21 cellular contexts compared by ENCODE assay signal in genomic region chr5:152097128-152097527, GRCh38.
DNase-seq lines count a peak whose midpoint lies in the region; ATAC-seq and TF ChIP-seq lines count a peak whose summit lies in the region.
"Had no signal": no experiment of that assay in that cellular context is flagged by ENCODE, and none has a peak within 500 bp of the region (broad histone marks: within the 10 kb centered on the region; RNA-seq: fewer than 3 reads in every experiment).

No MANE protein-coding gene starts in this region.

- H3K27ac Mint-ChIP-seq in activated CD8-positive, alpha-beta T cell treated with anti-CD3 and anti-CD28 coated beads for 36 hours, result no peak overlapping the region
- H3K27ac Mint-ChIP-seq in activated CD8-positive, alpha-beta T cell treated with anti-CD3 and anti-CD28 coated beads, Interleukin-2, amount 10 ng/mL, durations not matched to agents 7 days and 5 days, result no peak overlapping the region
- H3K27ac Mint-ChIP-seq: T-helper 2 cell treated with Interferon-gamma antibody and Interleukin-4, amounts not matched to agents 5 μg/mL and 100 μg/mL, for 36 hours had no signal

- ATAC-seq in activated CD8-positive, alpha-beta T cell treated with anti-CD3 and anti-CD28 coated beads for 36 hours, result peak; percentile 10
- ATAC-seq in activated CD8-positive, alpha-beta T cell treated with anti-CD3 and anti-CD28 coated beads, Interleukin-2, amount 10 ng/mL, durations not matched to agents 7 days and 5 days, result no peak
- ATAC-seq in HG02852 (IDR thresholded peaks at IDR 0.05; ENCODE audit: unreplicated experiment), result peak; percentile 50
- ATAC-seq in stimulated activated naive CD8-positive, alpha-beta T cell treated with anti-CD3 and anti-CD28 coated beads, Interleukin-15, Interleukin-2, amounts not matched to agents 100 U/mL and 50 U/mL, for 24 hours, result peak; percentile 23
- ATAC-seq: A549, HepG2, PC-3 had no signal

- H3K9me2 ChIP-seq in MM.1S (replicated peaks; ENCODE audit: insufficient read depth, low read length), result no peaks in the 10 kb centered on the region

- no peaks in the 10 kb centered on the region for H3K27me3 ChIP-seq in MM.1S (replicated peaks; ENCODE audit: insufficient read depth, low read length)
- H3K27me3 ChIP-seq: brain microvascular endothelial cell, MG63 had no signal

- H3K27ac ChIP-seq in MM.1S (ENCODE audit: low read length), result no peak overlapping the region
- H3K27ac ChIP-seq: A549, brain microvascular endothelial cell, epithelial cell of prostate, SJSA1 had no signal

- H4K20me1 ChIP-seq in MM.1S (ENCODE audit: insufficient read depth, low read length), result no peaks in the 10 kb centered on the region

- no peak for TF ChIP-seq CTCF in activated CD8-positive, alpha-beta T cell treated with anti-CD3 and anti-CD28 coated beads for 36 hours (IDR thresholded peaks at IDR 0.05)
- TF ChIP-seq CTCF in MM.1S (IDR thresholded peaks at IDR 0.05; ENCODE audit: low read length), result no peak
- no peak for TF ChIP-seq CTCF in GM10248 (IDR thresholded peaks at IDR 0.05; ENCODE audit: control extremely low read depth, extremely low read depth, low read depth, missing control alignments)

- no peak for DNase-seq in activated CD8-positive, alpha-beta T cell treated with anti-CD3 and anti-CD28 coated beads for 36 hours
- no peak for DNase-seq in activated CD8-positive, alpha-beta T cell treated with anti-CD3 and anti-CD28 coated beads, Interleukin-2, amount 10 ng/mL, durations not matched to agents 7 days and 5 days
- DNase-seq in MM.1S (peak; percentile 80), dermis blood vessel endothelial cell (no peak), NCI-H446 treated with DMSO at 0.1 percent for 48 hours (lab: John Stamatoyannopoulos, UW) (no peak), GM10248 (ENCODE audit: extremely low spot score) (no peak)
- no peak for DNase-seq in stimulated activated naive CD8-positive, alpha-beta T cell treated with anti-CD3 and anti-CD28 coated beads, Interleukin-15, Interleukin-2, amounts not matched to agents 100 U/mL and 50 U/mL, for 24 hours
- DNase-seq: activated naive CD4-positive, alpha-beta T cell treated with anti-CD3 and anti-CD28 coated beads, Interleukin-2, amount 50 U/mL, for 16 hours; brain microvascular endothelial cell; C1 segment of cervical spinal cord; cortex of kidney; MG63; NCI-H2029 treated with DMSO at 0.1 percent for 48 hours; NCI-H510A; PC-3 had no signal

- no peaks in the 10 kb centered on the region for H3K9me3 ChIP-seq in MM.1S (replicated peaks; ENCODE audit: insufficient read depth, low read length)
- H3K9me3 ChIP-seq: A549, MG63, SJSA1 had no signal

- intact Hi-C loops in activated CD8-positive, alpha-beta T cell treated with anti-CD3 and anti-CD28 coated beads for 36 hours (cut with micrococcal nuclease), result no loop called here

- no peaks in the 10 kb centered on the region for H3K79me2 ChIP-seq in MM.1S (ENCODE audit: low read length)

- POLR2A ChIA-PET in activated CD8-positive, alpha-beta T cell treated with anti-CD3 and anti-CD28 coated beads for 36 hours (lab: Charles Lee), result no interaction called here
- POLR2A ChIA-PET in activated CD8-positive, alpha-beta T cell treated with anti-CD3 and anti-CD28 coated beads, Interleukin-2, amount 10 ng/mL, durations not matched to agents 7 days and 5 days (lab: Charles Lee), result no interaction called here
- POLR2A ChIA-PET in GM10248 (lab: Yijun Ruan, JAX), result no interaction called here

- no peak overlapping the region for H3K4me3 ChIP-seq in MM.1S (ENCODE audit: low read length)
- H3K4me3 ChIP-seq: A549, MG63, SJSA1 had no signal

- no peaks in the 10 kb centered on the region for H3K36me3 Mint-ChIP-seq in activated CD8-positive, alpha-beta T cell treated with anti-CD3 and anti-CD28 coated beads for 36 hours (ENCODE audit: low read depth)
- no peaks in the 10 kb centered on the region for H3K36me3 Mint-ChIP-seq in activated CD8-positive, alpha-beta T cell treated with anti-CD3 and anti-CD28 coated beads, Interleukin-2, amount 10 ng/mL, durations not matched to agents 7 days and 5 days (ENCODE audit: low read depth)

- H3K4me1 ChIP-seq in MM.1S (ENCODE audit: low read length), result peaks cover 10% of the 10 kb centered on the region; the same call in 1 of the 2 replicates
- H3K4me1 ChIP-seq: A549, SJSA1 had no signal

- peaks cover 2% of the 10 kb centered on the region for H3K27me3 Mint-ChIP-seq in activated CD8-positive, alpha-beta T cell treated with anti-CD3 and anti-CD28 coated beads for 36 hours
- peaks cover 3% of the 10 kb centered on the region for H3K27me3 Mint-ChIP-seq in activated CD8-positive, alpha-beta T cell treated with anti-CD3 and anti-CD28 coated beads, Interleukin-2, amount 10 ng/mL, durations not matched to agents 7 days and 5 days (ENCODE audit: low read depth)

- H3K4me2 ChIP-seq in MM.1S (ENCODE audit: low read depth, low read length), result peak overlapping the region; percentile 1; the same call in 1 of the 2 replicates
- H3K4me2 ChIP-seq: A549 had no signal

- H3K9ac ChIP-seq in MM.1S (ENCODE audit: low read length), result no peak overlapping the region

- no peak overlapping the region for H2AFZ ChIP-seq in MM.1S (ENCODE audit: low read length)

- no peaks in the 10 kb centered on the region for H3F3A ChIP-seq in MM.1S (ENCODE audit: insufficient read depth, low read length)

- CTCF ChIA-PET in activated CD8-positive, alpha-beta T cell treated with anti-CD3 and anti-CD28 coated beads for 36 hours (lab: Charles Lee), result interaction anchor here (1.6 kb wide), 1 partner anchor 46 kb away, joined by 3 read pairs; no protein-coding TSS in a partner anchor
- CTCF ChIA-PET in activated CD8-positive, alpha-beta T cell treated with anti-CD3 and anti-CD28 coated beads, Interleukin-2, amount 10 ng/mL, durations not matched to agents 7 days and 5 days (lab: Charles Lee), result no interaction called here
- CTCF ChIA-PET in GM10248 (lab: Yijun Ruan, JAX), result no interaction called here

- no peaks in the 10 kb centered on the region for H3K9me3 Mint-ChIP-seq in activated CD8-positive, alpha-beta T cell treated with anti-CD3 and anti-CD28 coated beads for 36 hours
- H3K9me3 Mint-ChIP-seq in activated CD8-positive, alpha-beta T cell treated with anti-CD3 and anti-CD28 coated beads, Interleukin-2, amount 10 ng/mL, durations not matched to agents 7 days and 5 days (ENCODE audit: insufficient read depth), result peaks cover under 1% of the 10 kb centered on the region
- H3K9me3 Mint-ChIP-seq: T-helper 2 cell treated with Interferon-gamma antibody and Interleukin-4, amounts not matched to agents 5 μg/mL and 100 μg/mL, for 36 hours had no signal

- peaks cover 4% of the 10 kb centered on the region for H3K4me1 Mint-ChIP-seq in activated CD8-positive, alpha-beta T cell treated with anti-CD3 and anti-CD28 coated beads for 36 hours (ENCODE audit: low read depth)
- H3K4me1 Mint-ChIP-seq in activated CD8-positive, alpha-beta T cell treated with anti-CD3 and anti-CD28 coated beads, Interleukin-2, amount 10 ng/mL, durations not matched to agents 7 days and 5 days (ENCODE audit: low read depth), result peaks cover 2% of the 10 kb centered on the region

- no peaks in the 10 kb centered on the region for H3K36me3 ChIP-seq in MM.1S (replicated peaks; ENCODE audit: insufficient read depth, low read length)
- H3K36me3 ChIP-seq: brain microvascular endothelial cell, MG63, SJSA1 had no signal

- H3K4me3 Mint-ChIP-seq in activated CD8-positive, alpha-beta T cell treated with anti-CD3 and anti-CD28 coated beads for 36 hours, result no peak overlapping the region
- H3K4me3 Mint-ChIP-seq in activated CD8-positive, alpha-beta T cell treated with anti-CD3 and anti-CD28 coated beads, Interleukin-2, amount 10 ng/mL, durations not matched to agents 7 days and 5 days, result no peak overlapping the region
- H3K4me3 Mint-ChIP-seq: T-helper 2 cell treated with Interferon-gamma antibody and Interleukin-4, amounts not matched to agents 5 μg/mL and 100 μg/mL, for 36 hours had no signal
